Comparison of ENCODE assay signal across 8 cellular contexts in genomic region chr22:24270556-24271405, GRCh38. TPM values are rescaled to one million over a fixed set of nuclear protein-coding genes. Genes with fewer than 3 reads are reported as not detected.
DNase-seq lines count a peak whose midpoint lies in the region; TF ChIP-seq lines count a peak whose summit lies in the region.

TSS of gene SPECC1L (plus strand) at chr22:24270831. CDS start at chr22:24302232, 31,401 bp downstream.

- H3K27ac ChIP-seq in effector memory CD4-positive, alpha-beta T cell (ENCODE audit: insufficient read depth, low read length, poor library complexity, severe bottlenecking): peak within 1 kb of the TSS; percentile 81
- peak within 1 kb of the TSS; percentile 97 for H3K27ac ChIP-seq in mesenchymal stem cell (ENCODE audit: low read length, poor library complexity, severe bottlenecking)

- peak within 1 kb of the TSS; percentile 100 for H3K4me3 ChIP-seq in effector memory CD4-positive, alpha-beta T cell (ENCODE audit: insufficient read depth, low read depth, low read length, poor library complexity, severe bottlenecking)
- H3K4me3 ChIP-seq in mesenchymal stem cell (ENCODE audit: insufficient read depth in 1 of 2, low read depth in 1 of 2, low read length in 2 of 2): peak within 1 kb of the TSS; percentile 96 to 98

- H3K4ac ChIP-seq in mesenchymal stem cell (ENCODE audit: low read depth in 1 of 2, low read length in 2 of 2): peak within 1 kb of the TSS; percentile 91 to 99

- H2BK12ac ChIP-seq in mesenchymal stem cell (ENCODE audit: low read length in 2 of 2): peak within 1 kb of the TSS; percentile 71 to 93

- H3K36me3 ChIP-seq in effector memory CD4-positive, alpha-beta T cell (ENCODE audit: control insufficient read depth, insufficient read depth, low read length): no peaks in the 10 kb centered on the region
- H3K36me3 ChIP-seq in mesenchymal stem cell (ENCODE audit: control insufficient read depth in 1 of 2, insufficient read depth in 2 of 2, low read depth in 1 of 2, low read length in 2 of 2): no peaks in the 10 kb centered on the region

- WGBS in mesenchymal stem cell: under 1% methylated on average over 79 of the region's 90 CpGs

- no peaks in the 10 kb centered on the region for H3K9me3 ChIP-seq in effector memory CD4-positive, alpha-beta T cell (ENCODE audit: control insufficient read depth, low read length)
- no peaks in the 10 kb centered on the region for H3K9me3 ChIP-seq in mesenchymal stem cell (ENCODE audit: control insufficient read depth, low read length)

- TF ChIP-seq CTCF in GM20000 (IDR thresholded peaks at IDR 0.05; ENCODE audit: extremely low read depth, missing control alignments): no peak

- DNase-seq in COLO668 (lab: John Stamatoyannopoulos, UW; ENCODE audit: unreplicated experiment) (peak; percentile 95), GM20000 (ENCODE audit: low spot score) (peak; percentile 97), HS-5 (ENCODE audit: low read depth) (peak; percentile 73), NOMO-1 (lab: John Stamatoyannopoulos, UW; ENCODE audit: unreplicated experiment in 2 of 2) (peak; percentile 82 to 92), mesenchymal stem cell (peak; percentile 90)
- peak; percentile 85 to 88 (median 86) for DNase-seq in effector memory CD4-positive, alpha-beta T cell
- peak; percentile 78 for DNase-seq in stimulated activated CD8-positive, alpha-beta memory T cell treated with anti-CD3 and anti-CD28 coated beads, Interleukin-12 subunit alpha, Interleukin-12 subunit beta, amount 100 ng/mL, for 24 hours (ENCODE audit: extremely low read depth)

- no peaks in the 10 kb centered on the region for H3K27me3 ChIP-seq in effector memory CD4-positive, alpha-beta T cell (replicated peaks; ENCODE audit: control insufficient read depth, insufficient read depth, low read length, poor library complexity, severe bottlenecking)
- no peaks in the 10 kb centered on the region for H3K27me3 ChIP-seq in mesenchymal stem cell (ENCODE audit: control insufficient read depth in 1 of 2, insufficient read depth in 1 of 2, low read length in 2 of 2)

- H2BK15ac ChIP-seq in mesenchymal stem cell (ENCODE audit: low read depth, poor library complexity, severe bottlenecking): peak within 1 kb of the TSS; percentile 15

- CTCF ChIA-PET in activated CD8-positive, alpha-beta memory T cell treated with anti-CD3 and anti-CD28 coated beads for 36 hours (lab: Charles Lee): interaction anchor here (1.5 kb wide), 1 partner anchor 14 kb away, joined by 4 read pairs; no protein-coding TSS in a partner anchor

- H3K4me1 ChIP-seq in effector memory CD4-positive, alpha-beta T cell (ENCODE audit: control insufficient read depth, insufficient read depth, low read length, poor library complexity, severe bottlenecking): peaks cover 5% of the 10 kb centered on the region
- peaks cover 9% of the 10 kb centered on the region for H3K4me1 ChIP-seq in mesenchymal stem cell (ENCODE audit: control insufficient read depth, insufficient read depth, low read depth, low read length)

- peak within 1 kb of the TSS; percentile 99 for H3K9ac ChIP-seq in mesenchymal stem cell (ENCODE audit: low read length)

- peak within 1 kb of the TSS; percentile 96 for H2BK5ac ChIP-seq in mesenchymal stem cell (ENCODE audit: low read depth, low read length, poor library complexity, severe bottlenecking)

- peak within 1 kb of the TSS; percentile 82 for H2BK120ac ChIP-seq in mesenchymal stem cell (ENCODE audit: low read depth, low read length)

- H2AK5ac ChIP-seq in mesenchymal stem cell (ENCODE audit: low read length, severe bottlenecking): no peak within 1 kb of the TSS

- H3K14ac ChIP-seq in mesenchymal stem cell (ENCODE audit: low read length in 2 of 2): peak within 1 kb of the TSS; percentile 58 to 100

- peaks cover 2% of the 10 kb centered on the region for H3K79me1 ChIP-seq in mesenchymal stem cell (replicated peaks; ENCODE audit: low read length, poor library complexity, severe bottlenecking)

- peak within 1 kb of the TSS; percentile 96 for H3K4me2 ChIP-seq in mesenchymal stem cell (ENCODE audit: low read length, poor library complexity, severe bottlenecking)

- H2AFZ ChIP-seq in mesenchymal stem cell (ENCODE audit: low read depth, low read length): peak within 1 kb of the TSS; percentile 86

- POLR2A ChIA-PET in activated CD8-positive, alpha-beta memory T cell treated with anti-CD3 and anti-CD28 coated beads for 36 hours (lab: Charles Lee): interaction anchor here (0.5 to 1.8 kb wide), 3 partner anchors 14 to 177 kb away, joined by 3 to 6 read pairs (median 5); no protein-coding TSS in a partner anchor

- peak within 1 kb of the TSS; percentile 73 to 96 for H3K23ac ChIP-seq in mesenchymal stem cell (ENCODE audit: low read length in 2 of 2)

- peak within 1 kb of the TSS; percentile 98 for H4K91ac ChIP-seq in mesenchymal stem cell (ENCODE audit: low read length)

- H4K8ac ChIP-seq in mesenchymal stem cell (ENCODE audit: low read length): peak within 1 kb of the TSS; percentile 99

- peak within 1 kb of the TSS; percentile 99 for H3K18ac ChIP-seq in mesenchymal stem cell (ENCODE audit: low read depth in 1 of 2, low read length in 2 of 2)

RNA-seq across cellular contexts. Expression of gene SPECC1L, which starts in this region (rescaled TPM):
- 10 to 100 TPM; 53.8 to 55.5 TPM for total RNA-seq in activated CD8-positive, alpha-beta memory T cell treated with anti-CD3 and anti-CD28 coated beads for 36 hours
- polyA plus RNA-seq in mesenchymal stem cell (2013, experiment 1 of 2): 28.6 TPM
- 31.0 TPM for polyA plus RNA-seq in mesenchymal stem cell (2013, experiment 2 of 2)

Comparison
In these comparisons a context has a peak if more than half of its experiments do, and no peak if none do; other contexts are left out.
1. Peak in every context shown above with its lines: DNase-seq, H3K4me3 ChIP-seq and H3K27ac ChIP-seq.